Comparison of ENCODE assay signal across 24 cellular contexts in the genomic region with DNA sequence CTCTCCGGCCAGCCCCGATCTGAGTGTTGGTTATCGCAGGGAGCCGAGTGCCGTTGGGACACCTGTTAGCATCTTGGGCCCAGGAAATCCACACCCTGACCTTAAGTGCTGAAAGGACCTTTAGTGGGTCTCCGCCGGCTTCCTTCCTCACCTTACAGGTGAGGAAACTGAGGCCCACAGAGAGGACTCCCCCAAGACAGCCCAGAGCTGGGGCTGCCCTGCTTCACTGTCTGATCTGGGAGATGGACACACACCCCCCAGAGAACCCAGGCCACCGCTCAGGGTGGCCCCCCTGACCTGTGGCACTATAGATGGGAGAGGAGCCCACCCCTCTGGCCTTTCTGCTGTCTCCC.
DNase-seq lines count a peak whose midpoint lies in the region; ATAC-seq, FAIRE-seq and TF ChIP-seq lines count a peak whose summit lies in the region.
"Had no signal": no experiment of that assay in that cellular context is flagged by ENCODE, and none has a peak within 500 bp of the region (broad histone marks: within the 10 kb centered on the region; RNA-seq: fewer than 3 reads in every experiment).

No MANE protein-coding gene starts in this region.

- H3K27ac ChIP-seq in BLaER1 (no peak overlapping the region), kidney (ENCODE audit: low read depth in 2 of 2, low read length in 2 of 2) (no peak overlapping the region), aorta (ENCODE audit: low read depth in 1 of 2, low read length in 2 of 2) (no peak overlapping the region)

- H3K27ac Mint-ChIP-seq in Calu3 (ENCODE audit: unreplicated experiment) = peak overlapping the region; percentile 31
- H3K27ac Mint-ChIP-seq: GM23338, HFFc6 had no signal

- no TSS peak for BruUV-seq in Calu3 (replicated peaks; lab: Mats Ljungman, UMichigan)

- no peaks in the 10 kb centered on the region for H3K27me3 Mint-ChIP-seq in Calu3 (ENCODE audit: unreplicated experiment)

- H3K4me2 ChIP-seq in BLaER1 = peak overlapping the region; percentile 76
- H3K4me2 ChIP-seq: GM23338 had no signal

- CTCF ChIA-PET in Calu3 (lab: Charles Lee) = no interaction called here

- H3K27me3 ChIP-seq in BLaER1 = no peaks in the 10 kb centered on the region
- H3K27me3 ChIP-seq in aorta (ENCODE audit: control insufficient read depth in 1 of 2, insufficient read depth in 2 of 2, low read length in 1 of 2) = peaks cover 0 to 2% of the 10 kb centered on the region in 2 donors

- ATAC-seq in aorta (ENCODE audit: low FRiP score) = no peak
- no peak for ATAC-seq in GM21390 (IDR thresholded peaks at IDR 0.05; ENCODE audit: unreplicated experiment)
- ATAC-seq in HG02970 (IDR thresholded peaks at IDR 0.05; ENCODE audit: low FRiP score, unreplicated experiment) = no peak
- ATAC-seq: GM23338, HCT116, K562 had no signal

- intact Hi-C loops in Calu3 (cut with micrococcal nuclease; ENCODE audit: unreplicated experiment) (loop anchor here (10.0 kb wide), 1 partner anchor 289 kb away; no protein-coding TSS in a partner anchor), kidney (cut with DNase I) (no loop called here), aorta (cut with DNase I) (loop anchor here in 1 of 2 donors (5.0 to 10.0 kb wide), 2 partner anchors 71 to 289 kb away; no protein-coding TSS in a partner anchor)

- H3K9ac ChIP-seq in BLaER1 (no peak overlapping the region), kidney (ENCODE audit: low read length in 2 of 2) (no peak overlapping the region)

- peaks cover 24% of the 10 kb centered on the region for H4K20me1 ChIP-seq in BLaER1

- no peaks in the 10 kb centered on the region for H3K9me3 Mint-ChIP-seq in Calu3 (ENCODE audit: low read depth, unreplicated experiment)

- 94 to 96% methylated on average over 8 of the region's 8 CpGs for WGBS in aorta, 2 donors

- peaks cover 10% of the 10 kb centered on the region for H3K9me3 ChIP-seq in BLaER1
- H3K9me3 ChIP-seq in kidney (ENCODE audit: control insufficient read depth in 1 of 2, low read length in 2 of 2) = peaks cover 0 to under 1% of the 10 kb centered on the region in 2 donors
- H3K9me3 ChIP-seq in aorta (ENCODE audit: control insufficient read depth, low read length) = no peaks in the 10 kb centered on the region

- H3K4me1 Mint-ChIP-seq in Calu3 (ENCODE audit: low read depth, unreplicated experiment) = peaks cover 25% of the 10 kb centered on the region
- H3K4me1 Mint-ChIP-seq: GM23338 had no signal

- DNase-seq in Calu3 = no peak
- DNase-seq in kidney = peak; percentile 45
- peak; percentile 29 to 55 for DNase-seq in aorta
- DNase-seq in NOMO-1 treated with dmso at 0.1 percent for 144 hours (lab: John Stamatoyannopoulos, UW; ENCODE audit: unreplicated experiment) = no peak
- DNase-seq: AML-193; C1 segment of cervical spinal cord; CD4-positive, CD25-positive, alpha-beta regulatory T cell; CD8-positive, alpha-beta memory T cell; COR-L47; HFFc6; IMR-90 had no signal

- H3K36me3 ChIP-seq in BLaER1 (peaks cover 13% of the 10 kb centered on the region; the same call in 1 of the 2 replicates), kidney (ENCODE audit: control insufficient read depth in 1 of 2, insufficient read depth in 2 of 2, low read length in 2 of 2) (no peaks in the 10 kb centered on the region), aorta (ENCODE audit: control insufficient read depth in 1 of 2, insufficient read depth in 2 of 2, low read length in 1 of 2) (no peaks in the 10 kb centered on the region)

- TF ChIP-seq CTCF in Calu3 (IDR thresholded peaks at IDR 0.05; ENCODE audit: unreplicated experiment) = no peak
- no peak for TF ChIP-seq CTCF in kidney (IDR thresholded peaks at IDR 0.05; ENCODE audit: borderline replicate concordance, extremely low read depth, insufficient read depth)

- H3K4me1 ChIP-seq in BLaER1 = peaks cover 72% of the 10 kb centered on the region
- H3K4me1 ChIP-seq in kidney (ENCODE audit: control insufficient read depth in 1 of 2, insufficient read depth in 1 of 2, low read depth in 1 of 2, low read length in 2 of 2) = no peaks in the 10 kb centered on the region
- H3K4me1 ChIP-seq in aorta (ENCODE audit: control insufficient read depth in 1 of 2, insufficient read depth in 2 of 2, low read length in 2 of 2) = no peaks in the 10 kb centered on the region

- H3K36me3 Mint-ChIP-seq in Calu3 (ENCODE audit: insufficient read depth, unreplicated experiment) = peaks cover 5% of the 10 kb centered on the region
- H3K36me3 Mint-ChIP-seq: CD4-positive, CD25-positive, alpha-beta regulatory T cell; CD8-positive, alpha-beta memory T cell had no signal

- FAIRE-seq in kidney (lab: Jason Lieb, UNC) = no peak
- FAIRE-seq: A204.1, D721Med, G401.6, GM12891, GM19239, H54, HTR-8/SVneo, K562 had no signal

- H3K4me3 ChIP-seq in BLaER1 = peak overlapping the region; percentile 53; the same call in 1 of the 2 replicates
- no peak overlapping the region for H3K4me3 ChIP-seq in kidney (ENCODE audit: low read length in 2 of 2)
- no peak overlapping the region for H3K4me3 ChIP-seq in aorta (ENCODE audit: low read length in 2 of 2)
- H3K4me3 ChIP-seq: GM23338, K562 had no signal

- H3K4me3 Mint-ChIP-seq in Calu3 (ENCODE audit: low read depth, unreplicated experiment) = no peak overlapping the region
- H3K4me3 Mint-ChIP-seq: CD4-positive, CD25-positive, alpha-beta regulatory T cell; CD8-positive, alpha-beta memory T cell; GM23338; HFFc6 had no signal

Comparison
In these comparisons a context has a peak if more than half of its experiments do, and no peak if none do; other contexts are left out.
1. DNase-seq: peak in kidney (single experiment) and aorta (2 of 2); none in Calu3 (single experiment) and NOMO-1 treated with dmso at 0.1 percent for 144 hours (single experiment).